Comparison of ENCODE assay signal across 11 cellular contexts in the genomic region with DNA sequence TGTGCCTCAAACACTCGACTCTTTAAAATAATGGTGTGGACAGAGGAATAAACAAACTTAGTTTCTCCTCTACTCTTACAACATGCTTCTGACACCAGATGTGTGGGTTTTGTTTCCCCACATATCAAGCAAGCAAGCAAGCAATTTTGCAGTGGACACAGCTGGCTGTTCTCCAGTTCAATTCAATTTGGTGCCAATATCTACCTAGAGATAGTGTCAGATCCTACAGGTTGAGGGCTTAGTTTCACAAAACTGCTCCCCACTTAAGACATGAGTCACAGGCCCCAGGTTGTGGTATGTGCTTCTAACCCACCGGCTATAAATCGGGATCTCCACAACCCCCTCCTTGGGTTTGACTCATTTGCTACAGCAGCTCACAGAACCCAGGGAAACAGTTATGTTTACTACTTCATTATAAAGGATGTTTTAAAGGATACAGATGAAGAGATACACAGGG.
A peak's percentile ranks its signal among the peaks of the same experiment; 100 is the strongest.
DNase-seq lines count a peak whose midpoint lies in the region; ATAC-seq and TF ChIP-seq lines count a peak whose summit lies in the region.
"Had no signal": no experiment of that assay in that cellular context is flagged by ENCODE, and none has a peak within 500 bp of the region (broad histone marks: within the 10 kb centered on the region; RNA-seq: fewer than 3 reads in every experiment).

No MANE protein-coding gene starts in this region.

- H3K9me3 Mint-ChIP-seq in activated CD8-positive, alpha-beta memory T cell treated with anti-CD3 and anti-CD28 coated beads, Interleukin-2, amount 10 ng/mL, durations not matched to agents 7 days and 5 days (ENCODE audit: low read depth): peaks cover 6% of the 10 kb centered on the region
- no peaks in the 10 kb centered on the region for H3K9me3 Mint-ChIP-seq in stimulated activated naive CD8-positive, alpha-beta T cell treated with anti-CD3 and anti-CD28 coated beads, Interleukin-15, Interleukin-2, amounts not matched to agents 100 ng/mL and 50 ng/mL, for 24 hours

- no peak overlapping the region for H3K4me3 Mint-ChIP-seq in activated CD8-positive, alpha-beta memory T cell treated with anti-CD3 and anti-CD28 coated beads, Interleukin-2, amount 10 ng/mL, durations not matched to agents 7 days and 5 days
- peak overlapping the region; percentile 35 for H3K4me3 Mint-ChIP-seq in stimulated activated naive CD8-positive, alpha-beta T cell treated with anti-CD3 and anti-CD28 coated beads, Interleukin-15, Interleukin-2, amounts not matched to agents 100 ng/mL and 50 ng/mL, for 24 hours

- no peak for DNase-seq in left ventricle myocardium inferior
- no peak for DNase-seq in cardiac septum (ENCODE audit: low spot score)
- peak; percentile 75 for DNase-seq in activated CD8-positive, alpha-beta memory T cell treated with anti-CD3 and anti-CD28 coated beads, Interleukin-2, amount 10 ng/mL, durations not matched to agents 7 days and 5 days
- peak; percentile 81 for DNase-seq in fibroblast of villous mesenchyme (ENCODE audit: low read depth)
- no peak for DNase-seq in anterior cingulate cortex (lab: John Stamatoyannopoulos, UW)
- no peak for DNase-seq in ecto neural progenitor cell (ENCODE audit: low spot score)
- DNase-seq: NCI-H446 treated with DMSO at 0.1 percent for 48 hours had no signal

- H3K27ac Mint-ChIP-seq in activated CD8-positive, alpha-beta memory T cell treated with anti-CD3 and anti-CD28 coated beads, Interleukin-2, amount 10 ng/mL, durations not matched to agents 7 days and 5 days: peak overlapping the region; percentile 37
- peak overlapping the region; percentile 89 for H3K27ac Mint-ChIP-seq in stimulated activated naive CD8-positive, alpha-beta T cell treated with anti-CD3 and anti-CD28 coated beads, Interleukin-15, Interleukin-2, amounts not matched to agents 100 ng/mL and 50 ng/mL, for 24 hours

- H3K4me3 ChIP-seq in left ventricle myocardium inferior (no peak overlapping the region), fibroblast of villous mesenchyme (ENCODE audit: low read depth, low read length) (no peak overlapping the region)

- peak overlapping the region; percentile 4 for H3K27ac ChIP-seq in left ventricle myocardium inferior (replicated peaks)
- H3K27ac ChIP-seq: C4-2B had no signal

- ATAC-seq in activated CD8-positive, alpha-beta memory T cell treated with anti-CD3 and anti-CD28 coated beads, Interleukin-2, amount 10 ng/mL, durations not matched to agents 7 days and 5 days: peak; percentile 80
- no peak for ATAC-seq in GM19455 (IDR thresholded peaks at IDR 0.05; ENCODE audit: unreplicated experiment)
- ATAC-seq: HCT116 had no signal

- no peaks in the 10 kb centered on the region for H3K27me3 ChIP-seq in left ventricle myocardium inferior (ENCODE audit: low read depth)

- H3K4me1 Mint-ChIP-seq in activated CD8-positive, alpha-beta memory T cell treated with anti-CD3 and anti-CD28 coated beads, Interleukin-2, amount 10 ng/mL, durations not matched to agents 7 days and 5 days: peaks cover 90% of the 10 kb centered on the region
- H3K4me1 Mint-ChIP-seq in stimulated activated naive CD8-positive, alpha-beta T cell treated with anti-CD3 and anti-CD28 coated beads, Interleukin-15, Interleukin-2, amounts not matched to agents 100 ng/mL and 50 ng/mL, for 24 hours (ENCODE audit: low read depth): peaks cover 98% of the 10 kb centered on the region

- H3K4me1 ChIP-seq in left ventricle myocardium inferior: peaks cover 77% of the 10 kb centered on the region

- H3K36me3 Mint-ChIP-seq in activated CD8-positive, alpha-beta memory T cell treated with anti-CD3 and anti-CD28 coated beads, Interleukin-2, amount 10 ng/mL, durations not matched to agents 7 days and 5 days: peaks cover 84% of the 10 kb centered on the region
- peaks cover 98% of the 10 kb centered on the region for H3K36me3 Mint-ChIP-seq in stimulated activated naive CD8-positive, alpha-beta T cell treated with anti-CD3 and anti-CD28 coated beads, Interleukin-15, Interleukin-2, amounts not matched to agents 100 ng/mL and 50 ng/mL, for 24 hours (ENCODE audit: low read depth)

- TF ChIP-seq CTCF in left ventricle myocardium inferior (IDR thresholded peaks at IDR 0.05; ENCODE audit: borderline replicate concordance) (no peak), fibroblast of villous mesenchyme (IDR thresholded peaks at IDR 0.05; ENCODE audit: insufficient read depth, low read depth, low read length) (no peak)

- H3K27me3 Mint-ChIP-seq in activated CD8-positive, alpha-beta memory T cell treated with anti-CD3 and anti-CD28 coated beads, Interleukin-2, amount 10 ng/mL, durations not matched to agents 7 days and 5 days: no peaks in the 10 kb centered on the region
- H3K27me3 Mint-ChIP-seq in stimulated activated naive CD8-positive, alpha-beta T cell treated with anti-CD3 and anti-CD28 coated beads, Interleukin-15, Interleukin-2, amounts not matched to agents 100 ng/mL and 50 ng/mL, for 24 hours: no peaks in the 10 kb centered on the region

- intact Hi-C loops in left ventricle myocardium inferior (cut with micrococcal nuclease): no loop called here
- intact Hi-C loops in cardiac septum (cut with DNase I): no loop called here

- CTCF ChIA-PET in activated CD8-positive, alpha-beta memory T cell treated with anti-CD3 and anti-CD28 coated beads, Interleukin-2, amount 10 ng/mL, durations not matched to agents 7 days and 5 days (lab: Charles Lee): interaction anchor here (1.0 to 2.5 kb wide), 5 partner anchors 10 to 40 kb away, joined by 3 to 12 read pairs (median 5); no protein-coding TSS in a partner anchor

- peaks cover 11% of the 10 kb centered on the region for H3K9me3 ChIP-seq in left ventricle myocardium inferior (replicated peaks)

- no peaks in the 10 kb centered on the region for H3K36me3 ChIP-seq in left ventricle myocardium inferior

Comparison
In these comparisons a context has a peak if more than half of its experiments do, and no peak if none do; other contexts are left out.
1. DNase-seq: peak in activated CD8-positive, alpha-beta memory T cell treated with anti-CD3 and anti-CD28 coated beads, Interleukin-2, amount 10 ng/mL, durations not matched to agents 7 days and 5 days (single experiment) and fibroblast of villous mesenchyme (single experiment); none in left ventricle myocardium inferior (single experiment), cardiac septum (single experiment), anterior cingulate cortex (0 of 58) and ecto neural progenitor cell (single experiment).